Comparison of ENCODE assay signal across 9 cellular contexts in genomic region chr1:168135982-168136708, GRCh38. TPM values are rescaled to one million over a fixed set of nuclear protein-coding genes. Genes with fewer than 3 reads are reported as not detected.
A peak's percentile ranks its signal among the peaks of the same experiment; 100 is the strongest.
DNase-seq lines count a peak whose midpoint lies in the region; TF ChIP-seq lines count a peak whose summit lies in the region.
"Had no signal": no experiment of that assay in that cellular context is flagged by ENCODE, and none has a peak within 500 bp of the region (broad histone marks: within the 10 kb centered on the region; RNA-seq: fewer than 3 reads in every experiment).

No MANE protein-coding gene starts in this region.

- H3K4me1 ChIP-seq in ascending aorta = peaks cover 2 to 6% of the 10 kb centered on the region in 2 donors

- H3K4me3 ChIP-seq in ascending aorta = peak overlapping the region; percentile 74 to 89

- peak; percentile 69 for DNase-seq in DMS 273 (lab: John Stamatoyannopoulos, UW; ENCODE audit: unreplicated experiment)
- DNase-seq in DMS 273 treated with DMSO at 0.1 percent for 48 hours (lab: John Stamatoyannopoulos, UW) = no peak
- DNase-seq in NCI-H1930 (lab: John Stamatoyannopoulos, UW) = peak; percentile 21 to 24
- DNase-seq in ascending aorta (ENCODE audit: low spot score in 2 of 2) = no peak
- peak; percentile 48 for DNase-seq in iPS-NIHi11 (ENCODE audit: low spot score)
- DNase-seq in stimulated activated CD8-positive, alpha-beta memory T cell treated with anti-CD3 and anti-CD28 coated beads, Interleukin-4, amount 100 ng/mL, for 48 hours = peak; percentile 36
- no peak for DNase-seq in inferior parietal cortex (ENCODE audit: extremely low spot score)
- no peak for DNase-seq in NCI-H1048 (lab: John Stamatoyannopoulos, UW)

- no peaks in the 10 kb centered on the region for H3K27me3 ChIP-seq in ascending aorta

- peak overlapping the region; percentile 75 to 79 for H3K27ac ChIP-seq in ascending aorta
- H3K27ac ChIP-seq: 22Rv1 had no signal

- no peaks in the 10 kb centered on the region for H3K9me3 ChIP-seq in ascending aorta

- H3K36me3 ChIP-seq in ascending aorta = no peaks in the 10 kb centered on the region

- no peak for TF ChIP-seq CTCF in ascending aorta (IDR thresholded peaks at IDR 0.05)

- intact Hi-C loops in ascending aorta (cut with DNase I) = loop anchor here (2.0 kb wide), 2 partner anchors 13 to 43 kb away; partner anchors contain the start of gene TIPRL

RNA-seq across cellular contexts. Expression of gene GPR161, which starts 0.6 kb away (rescaled TPM):
- 16.3 TPM for total RNA-seq in ascending aorta

RNA-seq across cellular contexts. Expression of gene TIPRL, which starts 42.6 kb away (rescaled TPM):
- total RNA-seq in ascending aorta = 2.7 TPM

Comparison
In these comparisons a context has a peak if more than half of its experiments do, and no peak if none do; other contexts are left out.
1. DNase-seq: peak in DMS 273 (single experiment), NCI-H1930 (2 of 2), iPS-NIHi11 (single experiment) and stimulated activated CD8-positive, alpha-beta memory T cell treated with anti-CD3 and anti-CD28 coated beads, Interleukin-4, amount 100 ng/mL, for 48 hours (single experiment); none in DMS 273 treated with DMSO at 0.1 percent for 48 hours (single experiment), ascending aorta (0 of 2), inferior parietal cortex (single experiment) and NCI-H1048 (single experiment).